12 cellular contexts compared by ENCODE assay signal in genomic region chr3:120497318-120497717, GRCh38. TPM values are rescaled to one million over a fixed set of nuclear protein-coding genes. Genes with fewer than 3 reads are reported as not detected.
DNase-seq lines count a peak whose midpoint lies in the region; ATAC-seq, FAIRE-seq and TF ChIP-seq lines count a peak whose summit lies in the region.
"Had no signal": no experiment of that assay in that cellular context is flagged by ENCODE, and none has a peak within 500 bp of the region (broad histone marks: within the 10 kb centered on the region; RNA-seq: fewer than 3 reads in every experiment).

No MANE protein-coding gene starts in this region.

- ATAC-seq in HG03095 (IDR thresholded peaks at IDR 0.05; ENCODE audit: unreplicated experiment) (no peak), GM18909 (IDR thresholded peaks at IDR 0.05; ENCODE audit: poor library complexity, unreplicated experiment) (no peak)
- ATAC-seq in effector memory CD8-positive, alpha-beta T cell (replicated peaks), result no peak
- ATAC-seq: activated CD8-positive, alpha-beta T cell treated with anti-CD3 and anti-CD28 coated beads, Interleukin-2, amount 10 ng/mL, durations not matched to agents 7 days and 5 days; stimulated activated naive CD8-positive, alpha-beta T cell treated with anti-CD3 and anti-CD28 coated beads, Interleukin-15, amount 100 ng/mL, for 72 hours had no signal

- peaks cover 30 to 35% of the 10 kb centered on the region in 2 donors for H3K27me3 Mint-ChIP-seq in effector memory CD8-positive, alpha-beta T cell
- H3K27me3 Mint-ChIP-seq: stimulated activated naive CD8-positive, alpha-beta T cell treated with anti-CD3 and anti-CD28 coated beads, Interleukin-15, amount 100 ng/mL, for 72 hours had no signal

- no peak overlapping the region for H3K4me3 ChIP-seq in bronchial epithelial cell (ENCODE audit: low read depth, low read length)
- no peak overlapping the region for H3K4me3 ChIP-seq in tibial artery

- no peaks in the 10 kb centered on the region for H3K4me1 Mint-ChIP-seq in effector memory CD8-positive, alpha-beta T cell (ENCODE audit: low read depth in 2 of 2)
- H3K4me1 Mint-ChIP-seq: central memory CD8-positive, alpha-beta T cell; stimulated activated naive CD8-positive, alpha-beta T cell treated with anti-CD3 and anti-CD28 coated beads, Interleukin-15, amount 100 ng/mL, for 72 hours had no signal

- intact Hi-C loops in tibial artery (cut with DNase I; ENCODE audit: low total_unique reads), result loop anchor here (10.0 kb wide), 1 partner anchor 153 kb away; the partner anchor contains the start of gene LRRC58

- H3K27ac ChIP-seq in tibial artery, result peak overlapping the region; percentile 31 to 51

- H3K4me1 ChIP-seq in tibial artery, result peaks cover 0 to 34% (median 14%) of the 10 kb centered on the region in 4 donors

- peaks cover 0 to 8% of the 10 kb centered on the region in 2 donors for H3K9me3 Mint-ChIP-seq in effector memory CD8-positive, alpha-beta T cell

- no peak for FAIRE-seq in bronchial epithelial cell (lab: Jason Lieb, UNC)

- DNase-seq in HT1080 (ENCODE audit: low read depth) (peak; percentile 96), bronchial epithelial cell (ENCODE audit: low read depth) (peak; percentile 87), kidney tubule cell (ENCODE audit: low spot score) (peak; percentile 92), tibial artery (no peak), superior temporal gyrus (ENCODE audit: extremely low spot score) (no peak)
- no peak for DNase-seq in effector memory CD8-positive, alpha-beta T cell
- DNase-seq: activated CD8-positive, alpha-beta T cell treated with anti-CD3 and anti-CD28 coated beads, Interleukin-2, amount 10 ng/mL, durations not matched to agents 7 days and 5 days; NCI-H1417; stimulated activated naive CD8-positive, alpha-beta T cell treated with anti-CD3 and anti-CD28 coated beads, Interleukin-15, amount 100 ng/mL, for 72 hours had no signal

- H3K27me3 ChIP-seq in bronchial epithelial cell (ENCODE audit: control insufficient read depth, insufficient read depth, low read length) (no peaks in the 10 kb centered on the region), tibial artery (no peaks in the 10 kb centered on the region)

- H3K27ac Mint-ChIP-seq in effector memory CD8-positive, alpha-beta T cell, result no peak overlapping the region
- H3K27ac Mint-ChIP-seq: activated CD8-positive, alpha-beta T cell treated with anti-CD3 and anti-CD28 coated beads, Interleukin-2, amount 10 ng/mL, durations not matched to agents 7 days and 5 days; stimulated activated naive CD8-positive, alpha-beta T cell treated with anti-CD3 and anti-CD28 coated beads, Interleukin-15, amount 100 ng/mL, for 72 hours had no signal

- no peak overlapping the region for H3K4me3 Mint-ChIP-seq in effector memory CD8-positive, alpha-beta T cell
- H3K4me3 Mint-ChIP-seq: activated CD8-positive, alpha-beta T cell treated with anti-CD3 and anti-CD28 coated beads, Interleukin-2, amount 10 ng/mL, durations not matched to agents 7 days and 5 days; central memory CD8-positive, alpha-beta T cell; stimulated activated naive CD8-positive, alpha-beta T cell treated with anti-CD3 and anti-CD28 coated beads, Interleukin-15, amount 100 ng/mL, for 72 hours had no signal

- H3K9me3 ChIP-seq in tibial artery, result peaks cover 0 to 5% (median 0%) of the 10 kb centered on the region in 3 donors

- no peaks in the 10 kb centered on the region for H3K36me3 Mint-ChIP-seq in effector memory CD8-positive, alpha-beta T cell (ENCODE audit: insufficient read depth)

- H3K36me3 ChIP-seq in bronchial epithelial cell (ENCODE audit: control insufficient read depth, insufficient read depth, low read length), result no peaks in the 10 kb centered on the region
- no peaks in the 10 kb centered on the region for H3K36me3 ChIP-seq in tibial artery

- no peak for TF ChIP-seq CTCF in bronchial epithelial cell (IDR thresholded peaks at IDR 0.05; ENCODE audit: insufficient read depth, low read length, severe bottlenecking)
- no peak for TF ChIP-seq CTCF in tibial artery (IDR thresholded peaks at IDR 0.05)

RNA-seq across cellular contexts. Expression of gene FSTL1, which starts 46.5 kb away (rescaled TPM):
- total RNA-seq in HT1080 (2014; rRNA removed; shearing (Covaris generic)), result 134 and 144 TPM in 2 replicates
- polyA plus RNA-seq in HT1080 (2015; cell fraction: cytosol; rRNA removed), result 184 and 222 TPM in 2 replicates
- 315 and 324 TPM in 2 replicates for polyA plus RNA-seq in HT1080 (2015; cell fraction: nucleus; rRNA removed)
- total RNA-seq in bronchial epithelial cell, result 45.3 and 45.6 TPM in 2 replicates

Comparison
In these comparisons a context has a peak if more than half of its experiments do, and no peak if none do; other contexts are left out.
1. DNase-seq: peak in HT1080 (single experiment), bronchial epithelial cell (single experiment) and kidney tubule cell (single experiment); none in tibial artery (0 of 2), effector memory CD8-positive, alpha-beta T cell (0 of 3) and superior temporal gyrus (single experiment).